ENCODE assay signal across 14 cellular contexts in the genomic region with DNA sequence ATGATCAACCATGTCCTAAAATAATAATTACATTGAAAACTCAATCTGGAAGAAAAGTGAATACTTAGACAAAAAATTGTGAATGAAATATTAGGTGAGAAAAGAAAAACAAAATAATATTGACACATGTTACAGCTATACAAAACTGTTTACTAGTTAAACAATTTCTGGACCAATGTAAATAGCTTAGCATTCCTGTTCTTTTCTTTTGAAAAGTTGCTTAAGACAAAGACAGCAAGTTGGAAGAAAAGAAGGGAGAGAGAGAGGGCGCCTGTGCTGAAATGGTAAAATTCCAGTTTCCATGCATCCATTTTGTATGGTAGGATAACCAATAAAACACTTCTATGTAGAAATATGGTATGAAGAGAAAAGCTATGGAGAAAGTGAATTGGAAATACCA.
DNase-seq lines count a peak whose midpoint lies in the region; ATAC-seq and TF ChIP-seq lines count a peak whose summit lies in the region.
"Had no signal": no experiment of that assay in that cellular context is flagged by ENCODE, and none has a peak within 500 bp of the region (broad histone marks: within the 10 kb centered on the region; RNA-seq: fewer than 3 reads in every experiment).

No MANE protein-coding gene starts in this region.

- TF ChIP-seq CTCF in CD4-positive, alpha-beta T cell (IDR thresholded peaks at IDR 0.05), result no peak
- no peak for TF ChIP-seq CTCF in WTC11 (IDR thresholded peaks at IDR 0.05)
- TF ChIP-seq CTCF in GM13976 (IDR thresholded peaks at IDR 0.05; ENCODE audit: borderline replicate concordance, control extremely low read depth, extremely low read depth, insufficient read depth, missing control alignments), result no peak

- H3K4me1 ChIP-seq in CD4-positive, CD25-positive, alpha-beta regulatory T cell (ENCODE audit: control insufficient read depth, insufficient read depth, low read length, poor library complexity, severe bottlenecking), result peaks cover 21% of the 10 kb centered on the region

- no peaks in the 10 kb centered on the region for H3K27me3 ChIP-seq in CD4-positive, CD25-positive, alpha-beta regulatory T cell (ENCODE audit: control insufficient read depth, insufficient read depth, low read length)
- H3K27me3 ChIP-seq in CD4-positive, alpha-beta T cell (ENCODE audit: control insufficient read depth, insufficient read depth, low read length), result no peaks in the 10 kb centered on the region

- no peak overlapping the region for H3K4me3 ChIP-seq in CD4-positive, CD25-positive, alpha-beta regulatory T cell (ENCODE audit: low read depth, low read length)
- H3K4me3 ChIP-seq: GM23248 had no signal

- H3K27ac ChIP-seq in CD4-positive, CD25-positive, alpha-beta regulatory T cell (ENCODE audit: insufficient read depth, low read length, poor library complexity, severe bottlenecking), result no peak overlapping the region
- H3K27ac ChIP-seq in CD4-positive, alpha-beta T cell (ENCODE audit: low read depth, low read length), result no peak overlapping the region
- H3K27ac ChIP-seq: GM23248 had no signal

- no peaks in the 10 kb centered on the region for H3K36me3 ChIP-seq in CD4-positive, CD25-positive, alpha-beta regulatory T cell (ENCODE audit: control insufficient read depth, insufficient read depth, low read length)

- in situ Hi-C loops in GM13976 (cut with MboI; ENCODE audit: low sequenced_read_pairs, unreplicated experiment), result no loop called here

- H3K9me3 Mint-ChIP-seq in activated naive CD4-positive, alpha-beta T cell treated with anti-CD3 and anti-CD28 coated beads, Interleukin-2, amount 10 ng/mL, durations not matched to agents 7 days and 5 days, result peaks cover 7% of the 10 kb centered on the region
- H3K9me3 Mint-ChIP-seq in CD4-positive, CD25-positive, alpha-beta regulatory T cell, result peaks cover 0 to 6% (median 0%) of the 10 kb centered on the region in 7 donors
- peaks cover 6% of the 10 kb centered on the region for H3K9me3 Mint-ChIP-seq in CD4-positive, alpha-beta T cell
- H3K9me3 Mint-ChIP-seq in WTC11, result peaks cover 7% of the 10 kb centered on the region
- H3K9me3 Mint-ChIP-seq: CD8-positive, alpha-beta memory T cell had no signal

- intact Hi-C loops in CD4-positive, alpha-beta T cell (cut with DNase I, micrococcal nuclease), result no loop called here

- H3K9me3 ChIP-seq in CD4-positive, CD25-positive, alpha-beta regulatory T cell (ENCODE audit: control insufficient read depth in 2 of 2, low read length in 2 of 2), result no peaks in the 10 kb centered on the region
- H3K9me3 ChIP-seq in CD4-positive, alpha-beta T cell (ENCODE audit: control insufficient read depth, low read length), result no peaks in the 10 kb centered on the region

- H3K27me3 Mint-ChIP-seq in activated naive CD4-positive, alpha-beta T cell treated with anti-CD3 and anti-CD28 coated beads, Interleukin-2, amount 10 ng/mL, durations not matched to agents 7 days and 5 days, result peaks cover 34% of the 10 kb centered on the region
- H3K27me3 Mint-ChIP-seq in CD4-positive, CD25-positive, alpha-beta regulatory T cell, result peaks cover 19% of the 10 kb centered on the region
- H3K27me3 Mint-ChIP-seq in CD4-positive, alpha-beta T cell, result no peaks in the 10 kb centered on the region
- H3K27me3 Mint-ChIP-seq in WTC11 (ENCODE audit: low read depth), result no peaks in the 10 kb centered on the region

- H3K36me3 Mint-ChIP-seq in activated naive CD4-positive, alpha-beta T cell treated with anti-CD3 and anti-CD28 coated beads, Interleukin-2, amount 10 ng/mL, durations not matched to agents 7 days and 5 days, result peaks cover 8% of the 10 kb centered on the region
- H3K36me3 Mint-ChIP-seq in CD4-positive, CD25-positive, alpha-beta regulatory T cell, result no peaks in the 10 kb centered on the region
- H3K36me3 Mint-ChIP-seq in CD4-positive, alpha-beta T cell (ENCODE audit: low read depth), result no peaks in the 10 kb centered on the region
- H3K36me3 Mint-ChIP-seq in WTC11, result peaks cover 6% of the 10 kb centered on the region; the same call in 1 of the 2 replicates
- H3K36me3 Mint-ChIP-seq: CD8-positive, alpha-beta memory T cell had no signal

- ATAC-seq in CD4-positive, CD25-positive, alpha-beta regulatory T cell (ENCODE audit: low read depth in 2 of 2), result no peak
- ATAC-seq in CD4-positive, alpha-beta T cell (ENCODE audit: poor library complexity), result no peak
- no peak for ATAC-seq in WTC11
- ATAC-seq: HCT116 had no signal

- no peak for DNase-seq in activated naive CD4-positive, alpha-beta T cell treated with anti-CD3 and anti-CD28 coated beads, Interleukin-2, amount 10 ng/mL, durations not matched to agents 7 days and 5 days
- DNase-seq in activated naive CD4-positive, alpha-beta T cell (lab: John Stamatoyannopoulos, UW), result no peak
- no peak for DNase-seq in CD4-positive, CD25-positive, alpha-beta regulatory T cell
- DNase-seq in CD4-positive, alpha-beta T cell, result no peak
- DNase-seq in WTC11 (ENCODE audit: low spot score) (no peak), GM13976 (ENCODE audit: low spot score) (no peak), DMS 273 (lab: John Stamatoyannopoulos, UW; ENCODE audit: unreplicated experiment) (no peak)
- DNase-seq: C1 segment of cervical spinal cord; CD8-positive, alpha-beta memory T cell; DMS53; DMS79 treated with DMSO at 0.1 percent for 48 hours; GM23248; H9 had no signal

- CTCF ChIA-PET in activated naive CD4-positive, alpha-beta T cell treated with anti-CD3 and anti-CD28 coated beads, Interleukin-2, amount 10 ng/mL, durations not matched to agents 7 days and 5 days (lab: Charles Lee), result no interaction called here
- CTCF ChIA-PET in CD4-positive, alpha-beta T cell (lab: Charles Lee), result interaction anchor here (0.6 to 0.7 kb wide), 2 partner anchors 187 to 218 kb away, joined by 3 to 5 read pairs; no protein-coding TSS in a partner anchor
- CTCF ChIA-PET in WTC11 (lab: Charles Lee), result no interaction called here

- POLR2A ChIA-PET in CD4-positive, alpha-beta T cell (lab: Charles Lee), result interaction anchor here (1.3 to 1.5 kb wide), 2 partner anchors 94 to 128 kb away, joined by 3 to 4 read pairs; partner anchors contain the start of genes MAP4K4 and RFX8
- POLR2A ChIA-PET in WTC11 (lab: Charles Lee), result no interaction called here

- H3K4me3 Mint-ChIP-seq in activated naive CD4-positive, alpha-beta T cell treated with anti-CD3 and anti-CD28 coated beads, Interleukin-2, amount 10 ng/mL, durations not matched to agents 7 days and 5 days, result no peak overlapping the region
- no peak overlapping the region for H3K4me3 Mint-ChIP-seq in CD4-positive, CD25-positive, alpha-beta regulatory T cell
- H3K4me3 Mint-ChIP-seq in CD4-positive, alpha-beta T cell, result no peak overlapping the region
- H3K4me3 Mint-ChIP-seq in WTC11, result no peak overlapping the region
- H3K4me3 Mint-ChIP-seq: CD8-positive, alpha-beta memory T cell; H9 had no signal

- H3K4me1 Mint-ChIP-seq in activated naive CD4-positive, alpha-beta T cell treated with anti-CD3 and anti-CD28 coated beads, Interleukin-2, amount 10 ng/mL, durations not matched to agents 7 days and 5 days, result peaks cover 44% of the 10 kb centered on the region
- H3K4me1 Mint-ChIP-seq in CD4-positive, CD25-positive, alpha-beta regulatory T cell, result peaks cover 24 to 72% (median 43%) of the 10 kb centered on the region in 4 donors
- H3K4me1 Mint-ChIP-seq in CD4-positive, alpha-beta T cell (ENCODE audit: low read depth), result peaks cover 69% of the 10 kb centered on the region
- peaks cover 41% of the 10 kb centered on the region for H3K4me1 Mint-ChIP-seq in WTC11

- H3K27ac Mint-ChIP-seq in activated naive CD4-positive, alpha-beta T cell treated with anti-CD3 and anti-CD28 coated beads, Interleukin-2, amount 10 ng/mL, durations not matched to agents 7 days and 5 days, result peak overlapping the region; percentile 64
- peak overlapping the region in 2 of 3 donors; percentile 78 to 85 for H3K27ac Mint-ChIP-seq in CD4-positive, CD25-positive, alpha-beta regulatory T cell
- H3K27ac Mint-ChIP-seq in CD4-positive, alpha-beta T cell, result peak overlapping the region; percentile 47
- no peak overlapping the region for H3K27ac Mint-ChIP-seq in WTC11

TF ChIP-seq in WTC11, 78 proteins besides CTCF, POLR2A, EP300 and RAD21:
- TF ChIP-seq, protein P1, sequence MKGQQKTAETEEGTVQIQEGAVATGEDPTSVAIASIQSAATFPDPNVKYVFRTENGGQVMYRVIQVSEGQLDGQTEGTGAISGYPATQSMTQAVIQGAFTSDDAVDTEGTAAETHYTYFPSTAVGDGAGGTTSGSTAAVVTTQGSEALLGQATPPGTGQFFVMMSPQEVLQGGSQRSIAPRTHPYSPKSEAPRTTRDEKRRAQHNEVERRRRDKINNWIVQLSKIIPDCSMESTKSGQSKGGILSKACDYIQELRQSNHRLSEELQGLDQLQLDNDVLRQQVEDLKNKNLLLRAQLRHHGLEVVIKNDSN (CRISPR knock-in tag; IDR thresholded peaks at IDR 0.05), result no peak
- TF ChIP-seq GABPB1 (CRISPR knock-in tag; IDR thresholded peaks at IDR 0.05), result 0 out of 2 replicates have a peak, but pooled peaks have one; percentile 22
